ENCODE assay signal across 1 cellular context in the genomic region with DNA sequence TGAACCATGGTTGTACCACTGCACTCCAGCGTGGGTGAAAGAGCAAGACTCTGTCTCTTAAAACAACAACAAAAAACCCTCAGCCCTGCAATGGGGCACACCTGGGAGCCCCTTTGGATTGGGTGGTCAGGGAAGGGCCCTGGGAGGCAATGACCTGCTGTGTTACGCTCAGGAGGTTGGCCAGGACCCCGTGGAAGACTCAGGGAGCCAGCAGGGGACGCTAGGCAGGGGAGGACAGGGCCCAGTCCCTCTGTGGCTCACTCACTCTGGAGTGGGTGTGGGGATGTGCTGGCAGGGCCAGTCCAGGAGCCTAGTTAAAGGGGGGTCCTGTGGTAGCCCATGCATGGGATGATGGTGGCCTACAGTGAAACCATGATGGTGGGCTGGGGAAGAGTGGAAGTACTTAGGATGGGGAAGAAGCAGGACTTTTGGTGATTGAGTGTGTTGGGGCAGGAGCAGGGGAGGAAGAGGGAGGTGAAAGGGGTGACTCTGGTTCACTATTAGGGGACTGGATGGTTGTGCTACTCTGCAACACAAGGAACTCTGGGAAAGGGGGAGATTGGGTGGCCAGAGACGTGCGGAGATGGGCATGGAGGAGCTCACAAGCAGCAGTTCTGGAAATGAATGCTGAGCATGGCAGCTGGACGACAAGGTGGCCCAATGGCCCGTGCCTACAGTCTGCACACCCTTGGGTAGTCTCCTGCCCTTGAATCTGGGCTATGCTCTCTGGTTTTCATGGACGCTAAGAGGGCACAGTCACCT.
TF ChIP-seq lines count a peak whose summit lies in the region.

No MANE protein-coding gene starts in this region.

TF ChIP-seq in K562, 482 proteins besides CTCF, POLR2A, EP300 and RAD21:
- TF ChIP-seq ZNF76 (CRISPR knock-in tag; IDR thresholded peaks at IDR 0.05; ENCODE audit: borderline replicate concordance) (no peak), HCFC1 (IDR thresholded peaks at IDR 0.05; ENCODE audit: low read depth, low read length) (no peak), TAF15 (IDR thresholded peaks at IDR 0.05; ENCODE audit: low read depth, low read length) (no peak), GABPB2 (CRISPR knock-in tag; conservative IDR thresholded peaks at IDR 0.05) (no peak), BRCA1 (IDR thresholded peaks at IDR 0.05) (no peak), BRCA1 (CRISPR knock-in tag; IDR thresholded peaks at IDR 0.05) (no peak), GTF2F1 (IDR thresholded peaks at IDR 0.05; ENCODE audit: low read depth, low read length) (no peak), KDM5B (IDR thresholded peaks at IDR 0.05; ENCODE audit: insufficient replicate concordance, low read depth, low read length) (no peak), HIVEP1 (CRISPR knock-in tag; IDR thresholded peaks at IDR 0.05) (no peak), VEZF1 (CRISPR knock-in tag; IDR thresholded peaks at IDR 0.05) (no peak), POU5F1 (IDR thresholded peaks at IDR 0.05; ENCODE audit: borderline replicate concordance, low read depth, low read length, partially characterized antibody) (no peak), RBM39 (optimal IDR thresholded peaks at IDR 0.05; ENCODE audit: low read depth, low read length) (no peak)
- TF ChIP-seq, protein P1, sequence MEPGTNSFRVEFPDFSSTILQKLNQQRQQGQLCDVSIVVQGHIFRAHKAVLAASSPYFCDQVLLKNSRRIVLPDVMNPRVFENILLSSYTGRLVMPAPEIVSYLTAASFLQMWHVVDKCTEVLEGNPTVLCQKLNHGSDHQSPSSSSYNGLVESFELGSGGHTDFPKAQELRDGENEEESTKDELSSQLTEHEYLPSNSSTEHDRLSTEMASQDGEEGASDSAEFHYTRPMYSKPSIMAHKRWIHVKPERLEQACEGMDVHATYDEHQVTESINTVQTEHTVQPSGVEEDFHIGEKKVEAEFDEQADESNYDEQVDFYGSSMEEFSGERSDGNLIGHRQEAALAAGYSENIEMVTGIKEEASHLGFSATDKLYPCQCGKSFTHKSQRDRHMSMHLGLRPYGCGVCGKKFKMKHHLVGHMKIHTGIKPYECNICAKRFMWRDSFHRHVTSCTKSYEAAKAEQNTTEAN (CRISPR knock-in tag; IDR thresholded peaks at IDR 0.05) = no peak
- TF ChIP-seq, protein P2, sequence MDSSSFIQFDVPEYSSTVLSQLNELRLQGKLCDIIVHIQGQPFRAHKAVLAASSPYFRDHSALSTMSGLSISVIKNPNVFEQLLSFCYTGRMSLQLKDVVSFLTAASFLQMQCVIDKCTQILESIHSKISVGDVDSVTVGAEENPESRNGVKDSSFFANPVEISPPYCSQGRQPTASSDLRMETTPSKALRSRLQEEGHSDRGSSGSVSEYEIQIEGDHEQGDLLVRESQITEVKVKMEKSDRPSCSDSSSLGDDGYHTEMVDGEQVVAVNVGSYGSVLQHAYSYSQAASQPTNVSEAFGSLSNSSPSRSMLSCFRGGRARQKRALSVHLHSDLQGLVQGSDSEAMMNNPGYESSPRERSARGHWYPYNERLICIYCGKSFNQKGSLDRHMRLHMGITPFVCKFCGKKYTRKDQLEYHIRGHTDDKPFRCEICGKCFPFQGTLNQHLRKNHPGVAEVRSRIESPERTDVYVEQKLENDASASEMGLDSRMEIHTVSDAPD (CRISPR knock-in tag; IDR thresholded peaks at IDR 0.05) = no peak
- TF ChIP-seq, protein P3, sequence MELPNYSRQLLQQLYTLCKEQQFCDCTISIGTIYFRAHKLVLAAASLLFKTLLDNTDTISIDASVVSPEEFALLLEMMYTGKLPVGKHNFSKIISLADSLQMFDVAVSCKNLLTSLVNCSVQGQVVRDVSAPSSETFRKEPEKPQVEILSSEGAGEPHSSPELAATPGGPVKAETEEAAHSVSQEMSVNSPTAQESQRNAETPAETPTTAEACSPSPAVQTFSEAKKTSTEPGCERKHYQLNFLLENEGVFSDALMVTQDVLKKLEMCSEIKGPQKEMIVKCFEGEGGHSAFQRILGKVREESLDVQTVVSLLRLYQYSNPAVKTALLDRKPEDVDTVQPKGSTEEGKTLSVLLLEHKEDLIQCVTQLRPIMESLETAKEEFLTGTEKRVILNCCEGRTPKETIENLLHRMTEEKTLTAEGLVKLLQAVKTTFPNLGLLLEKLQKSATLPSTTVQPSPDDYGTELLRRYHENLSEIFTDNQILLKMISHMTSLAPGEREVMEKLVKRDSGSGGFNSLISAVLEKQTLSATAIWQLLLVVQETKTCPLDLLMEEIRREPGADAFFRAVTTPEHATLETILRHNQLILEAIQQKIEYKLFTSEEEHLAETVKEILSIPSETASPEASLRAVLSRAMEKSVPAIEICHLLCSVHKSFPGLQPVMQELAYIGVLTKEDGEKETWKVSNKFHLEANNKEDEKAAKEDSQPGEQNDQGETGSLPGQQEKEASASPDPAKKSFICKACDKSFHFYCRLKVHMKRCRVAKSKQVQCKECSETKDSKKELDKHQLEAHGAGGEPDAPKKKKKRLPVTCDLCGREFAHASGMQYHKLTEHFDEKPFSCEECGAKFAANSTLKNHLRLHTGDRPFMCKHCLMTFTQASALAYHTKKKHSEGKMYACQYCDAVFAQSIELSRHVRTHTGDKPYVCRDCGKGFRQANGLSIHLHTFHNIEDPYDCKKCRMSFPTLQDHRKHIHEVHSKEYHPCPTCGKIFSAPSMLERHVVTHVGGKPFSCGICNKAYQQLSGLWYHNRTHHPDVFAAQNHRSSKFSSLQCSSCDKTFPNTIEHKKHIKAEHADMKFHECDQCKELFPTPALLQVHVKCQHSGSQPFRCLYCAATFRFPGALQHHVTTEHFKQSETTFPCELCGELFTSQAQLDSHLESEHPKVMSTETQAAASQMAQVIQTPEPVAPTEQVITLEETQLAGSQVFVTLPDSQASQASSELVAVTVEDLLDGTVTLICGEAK (IDR thresholded peaks at IDR 0.05) = no peak
- TF ChIP-seq, protein P3 (CRISPR knock-in tag; IDR thresholded peaks at IDR 0.05) = no peak
- TF ChIP-seq, protein P4, sequence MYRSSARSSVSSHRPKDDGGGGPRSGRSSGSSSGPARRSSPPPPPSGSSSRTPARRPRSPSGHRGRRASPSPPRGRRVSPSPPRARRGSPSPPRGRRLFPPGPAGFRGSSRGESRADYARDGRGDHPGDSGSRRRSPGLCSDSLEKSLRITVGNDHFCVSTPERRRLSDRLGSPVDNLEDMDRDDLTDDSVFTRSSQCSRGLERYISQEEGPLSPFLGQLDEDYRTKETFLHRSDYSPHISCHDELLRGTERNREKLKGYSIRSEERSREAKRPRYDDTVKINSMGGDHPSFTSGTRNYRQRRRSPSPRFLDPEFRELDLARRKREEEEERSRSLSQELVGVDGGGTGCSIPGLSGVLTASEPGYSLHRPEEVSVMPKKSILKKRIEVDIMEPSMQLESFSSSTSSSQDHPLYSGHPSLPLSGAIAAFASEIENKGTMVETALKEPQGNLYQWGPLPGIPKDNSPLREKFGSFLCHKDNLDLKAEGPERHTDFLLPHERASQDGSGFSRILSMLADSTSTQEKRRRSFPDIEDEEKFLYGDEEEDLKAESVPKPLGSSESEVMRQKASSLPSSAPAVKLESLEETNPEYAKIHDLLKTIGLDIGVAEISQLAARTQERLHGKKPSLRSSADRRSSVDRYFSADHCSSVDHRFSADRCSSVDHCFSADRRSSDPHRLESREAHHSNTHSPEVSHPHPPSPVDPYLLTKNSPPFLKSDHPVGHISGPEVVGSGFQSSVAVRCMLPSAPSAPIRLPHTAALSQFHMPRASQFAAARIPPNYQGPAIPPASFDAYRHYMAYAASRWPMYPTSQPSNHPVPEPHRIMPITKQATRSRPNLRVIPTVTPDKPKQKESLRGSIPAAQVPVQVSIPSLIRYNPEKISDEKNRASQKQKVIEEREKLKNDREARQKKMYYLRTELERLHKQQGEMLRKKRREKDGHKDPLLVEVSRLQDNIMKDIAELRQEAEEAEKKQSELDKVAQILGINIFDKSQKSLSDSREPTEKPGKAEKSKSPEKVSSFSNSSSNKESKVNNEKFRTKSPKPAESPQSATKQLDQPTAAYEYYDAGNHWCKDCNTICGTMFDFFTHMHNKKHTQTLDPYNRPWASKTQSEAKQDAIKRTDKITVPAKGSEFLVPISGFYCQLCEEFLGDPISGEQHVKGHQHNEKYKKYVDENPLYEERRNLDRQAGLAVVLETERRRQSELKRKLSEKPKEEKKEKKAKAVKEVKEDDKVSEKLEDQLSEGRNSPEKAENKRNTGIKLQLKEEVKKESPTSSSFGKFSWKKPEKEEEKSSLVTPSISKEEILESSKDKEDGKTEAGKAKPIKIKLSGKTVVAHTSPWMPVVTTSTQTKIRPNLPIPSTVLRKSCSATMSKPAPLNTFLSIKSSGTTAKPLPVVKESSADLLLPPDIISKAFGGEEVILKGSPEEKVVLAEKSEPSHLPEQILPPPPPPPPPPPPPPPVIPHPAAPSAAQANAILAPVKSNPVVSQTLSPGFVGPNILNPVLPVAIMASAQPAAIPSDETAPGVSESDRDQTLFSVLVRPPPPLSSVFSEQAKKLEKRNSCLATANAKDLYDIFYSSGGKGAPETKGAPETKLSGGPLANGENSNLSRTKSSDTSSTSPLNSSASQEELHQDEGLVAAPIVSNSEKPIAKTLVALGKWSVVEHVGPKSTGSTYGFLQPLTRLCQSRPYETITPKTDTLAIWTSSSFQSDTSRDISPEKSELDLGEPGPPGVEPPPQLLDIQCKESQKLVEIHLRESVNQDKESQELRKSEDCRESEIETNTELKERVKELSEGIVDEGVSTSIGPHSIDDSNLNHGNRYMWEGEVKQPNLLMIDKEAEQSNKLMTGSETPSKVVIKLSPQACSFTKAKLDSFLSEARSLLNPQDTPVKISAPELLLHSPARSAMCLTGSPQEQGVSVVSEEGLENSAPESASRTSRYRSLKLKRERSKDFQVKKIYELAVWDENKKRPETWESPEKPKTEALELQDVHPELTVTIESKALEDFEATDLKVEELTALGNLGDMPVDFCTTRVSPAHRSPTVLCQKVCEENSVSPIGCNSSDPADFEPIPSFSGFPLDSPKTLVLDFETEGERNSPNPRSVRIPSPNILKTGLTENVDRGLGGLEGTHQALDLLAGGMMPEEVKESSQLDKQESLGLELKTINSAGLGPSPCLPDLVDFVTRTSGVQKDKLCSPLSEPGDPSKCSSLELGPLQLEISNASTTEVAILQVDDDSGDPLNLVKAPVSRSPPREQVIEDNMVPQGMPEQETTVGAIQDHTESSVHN (IDR thresholded peaks at IDR 0.05; ENCODE audit: borderline replicate concordance in 1 of 2, low read depth in 1 of 2) = no peak
